Comparison of ENCODE assay signal across 17 cellular contexts in genomic region chr10:82943142-82943541, GRCh38.
DNase-seq lines count a peak whose midpoint lies in the region; TF ChIP-seq lines count a peak whose summit lies in the region.
"Had no signal": no experiment of that assay in that cellular context is flagged by ENCODE, and none has a peak within 500 bp of the region (broad histone marks: within the 10 kb centered on the region; RNA-seq: fewer than 3 reads in every experiment).

No MANE protein-coding gene starts in this region.

- no peak overlapping the region for H3K9ac ChIP-seq in skeletal muscle satellite cell (ENCODE audit: low read depth, low read length)

- peak overlapping the region; percentile 66 for H3K27ac Mint-ChIP-seq in HFFc6
- no peak overlapping the region for H3K27ac Mint-ChIP-seq in activated naive CD8-positive, alpha-beta T cell treated with anti-CD3 and anti-CD28 coated beads for 36 hours
- H3K27ac Mint-ChIP-seq: CD4-positive, CD25-positive, alpha-beta regulatory T cell had no signal

- no peaks in the 10 kb centered on the region for H3K9me3 ChIP-seq in skeletal muscle satellite cell (replicated peaks; ENCODE audit: low read length)
- H3K9me3 ChIP-seq: SJCRH30 had no signal

- peak overlapping the region; percentile 30 for H3K4me3 ChIP-seq in skeletal muscle satellite cell (ENCODE audit: low read length)
- H3K4me3 ChIP-seq: A549, SJCRH30 had no signal

- H3K4me3 Mint-ChIP-seq in HFFc6, result peak overlapping the region; percentile 76
- H3K4me3 Mint-ChIP-seq in activated naive CD8-positive, alpha-beta T cell treated with anti-CD3 and anti-CD28 coated beads for 36 hours, result no peak overlapping the region
- H3K4me3 Mint-ChIP-seq: CD4-positive, CD25-positive, alpha-beta regulatory T cell had no signal

- no peaks in the 10 kb centered on the region for H3K27me3 ChIP-seq in skeletal muscle satellite cell (ENCODE audit: control insufficient read depth, insufficient read depth, low read length)
- H3K27me3 ChIP-seq: SJCRH30 had no signal

- no peaks in the 10 kb centered on the region; the same call in 1 of the 2 replicates for H3K27me3 Mint-ChIP-seq in HFFc6 (ENCODE audit: insufficient read depth)
- H3K27me3 Mint-ChIP-seq in activated naive CD8-positive, alpha-beta T cell treated with anti-CD3 and anti-CD28 coated beads for 36 hours, result no peaks in the 10 kb centered on the region
- H3K27me3 Mint-ChIP-seq: CD4-positive, CD25-positive, alpha-beta regulatory T cell had no signal

- H3K36me3 Mint-ChIP-seq in HFFc6 (ENCODE audit: low read depth), result no peaks in the 10 kb centered on the region
- no peaks in the 10 kb centered on the region for H3K36me3 Mint-ChIP-seq in activated naive CD8-positive, alpha-beta T cell treated with anti-CD3 and anti-CD28 coated beads for 36 hours
- H3K36me3 Mint-ChIP-seq: CD4-positive, CD25-positive, alpha-beta regulatory T cell had no signal

- peak overlapping the region; percentile 28 for H3K4me2 ChIP-seq in skeletal muscle satellite cell (ENCODE audit: low read length)
- H3K4me2 ChIP-seq: A549 had no signal

- no peaks in the 10 kb centered on the region for H3K36me3 ChIP-seq in skeletal muscle satellite cell (ENCODE audit: insufficient read depth, low read length)
- H3K36me3 ChIP-seq: SJCRH30 had no signal

- H3K4me1 Mint-ChIP-seq in HFFc6 (ENCODE audit: low read depth), result peaks cover 18% of the 10 kb centered on the region
- no peaks in the 10 kb centered on the region for H3K4me1 Mint-ChIP-seq in activated naive CD8-positive, alpha-beta T cell treated with anti-CD3 and anti-CD28 coated beads for 36 hours
- H3K4me1 Mint-ChIP-seq: CD4-positive, CD25-positive, alpha-beta regulatory T cell had no signal

- no peak for TF ChIP-seq CTCF in HFFc6 (IDR thresholded peaks at IDR 0.05)

- DNase-seq in HFFc6 (no peak), astrocyte of the hippocampus (ENCODE audit: low read depth, low spot score) (peak; percentile 42), kidney tubule cell (ENCODE audit: low spot score) (peak; percentile 19), DMS153 treated with DMSO at 0.1 percent for 48 hours (lab: John Stamatoyannopoulos, UW; ENCODE audit: unreplicated experiment) (no peak)
- no peak for DNase-seq in activated naive CD8-positive, alpha-beta T cell treated with anti-CD3 and anti-CD28 coated beads for 36 hours
- DNase-seq in activated naive CD4-positive, alpha-beta T cell (lab: John Stamatoyannopoulos, UW), result no peak
- DNase-seq: Calu3; CD4-positive, CD25-positive, alpha-beta regulatory T cell; DMS79 treated with DMSO at 0.1 percent for 48 hours; KBM-7; NCI-H1417; NCI-H2029; NCI-H2171; NCI-H446; SJCRH30 had no signal

- peaks cover 15% of the 10 kb centered on the region for H3K4me1 ChIP-seq in skeletal muscle satellite cell (ENCODE audit: control insufficient read depth, insufficient read depth, low read length)
- H3K4me1 ChIP-seq: A549, SJCRH30 had no signal

- no peaks in the 10 kb centered on the region for H3K9me3 Mint-ChIP-seq in HFFc6
- peaks cover 3% of the 10 kb centered on the region for H3K9me3 Mint-ChIP-seq in activated naive CD8-positive, alpha-beta T cell treated with anti-CD3 and anti-CD28 coated beads for 36 hours

Comparison
In these comparisons a context has a peak if more than half of its experiments do, and no peak if none do; other contexts are left out.
1. DNase-seq: peak in astrocyte of the hippocampus (single experiment) and kidney tubule cell (single experiment); none in HFFc6 (single experiment), activated naive CD8-positive, alpha-beta T cell treated with anti-CD3 and anti-CD28 coated beads for 36 hours (single experiment), activated naive CD4-positive, alpha-beta T cell (0 of 4) and DMS153 treated with DMSO at 0.1 percent for 48 hours (single experiment).